9 cellular contexts compared by ENCODE assay signal in genomic region chr15:32123473-32123872, GRCh38.
"Had no signal": no experiment of that assay in that cellular context is flagged by ENCODE, and none has a peak within 500 bp of the region (broad histone marks: within the 10 kb centered on the region; RNA-seq: fewer than 3 reads in every experiment).

No MANE protein-coding gene starts in this region.

- H2AFZ ChIP-seq: GM23338 had no signal

- FAIRE-seq: H1, H54, HTR-8/SVneo, K562 had no signal

- H3K27ac Mint-ChIP-seq: GM23338 had no signal

- H3K4me3 ChIP-seq: GM23338, K562 had no signal

- H3K9me3 Mint-ChIP-seq: GM23338, H9 had no signal

- ATAC-seq: GM23338, K562 had no signal

- DNase-seq: H9, HCEC 1CT, IMR-90, KG1 had no signal

- H3K4me2 ChIP-seq: GM23338 had no signal

- H3K4me3 Mint-ChIP-seq: GM23338, H9 had no signal
